In the genomic region with DNA sequence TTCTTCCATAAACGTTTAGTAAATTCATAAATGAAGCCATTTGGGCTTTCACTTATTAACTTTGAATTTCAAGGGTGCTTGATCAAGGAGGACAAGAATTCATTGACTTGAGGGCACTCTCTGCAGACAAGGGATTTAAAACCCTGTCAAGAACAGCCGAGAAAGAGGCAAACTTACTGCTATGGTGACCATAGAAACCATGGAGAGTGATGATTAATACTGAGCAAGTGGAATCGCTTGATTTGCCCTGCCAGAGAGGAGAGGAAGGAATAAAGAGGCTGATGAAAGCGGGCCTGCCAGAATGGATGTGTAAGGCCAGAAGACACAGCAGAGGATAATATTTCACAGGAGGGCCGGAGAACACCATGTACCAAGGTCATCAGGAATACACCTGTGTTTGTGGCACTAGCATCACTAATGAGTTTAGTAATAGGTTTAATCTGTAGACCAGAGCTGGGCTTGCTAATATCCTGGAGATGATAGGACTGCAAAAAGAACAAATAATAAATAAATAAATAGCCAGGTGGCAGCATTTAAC, we compare ENCODE assay signal across 17 cellular contexts.
"Had no signal": no experiment of that assay in that cellular context is flagged by ENCODE, and none has a peak within 500 bp of the region (broad histone marks: within the 10 kb centered on the region; RNA-seq: fewer than 3 reads in every experiment).

No MANE protein-coding gene starts in this region.

- H3K4me3 ChIP-seq: ascending aorta, dorsolateral prefrontal cortex, gastroesophageal sphincter, prostate gland, sigmoid colon, thoracic aorta, upper lobe of right lung had no signal

- ATAC-seq: activated CD8-positive, alpha-beta memory T cell treated with anti-CD3 and anti-CD28 coated beads, Interleukin-2, amount 10 ng/mL, durations not matched to agents 7 days and 5 days; gastroesophageal sphincter; natural killer cell; upper lobe of right lung had no signal

- H3K9me3 ChIP-seq: ascending aorta, gastroesophageal sphincter, prostate gland, sigmoid colon, thoracic aorta, upper lobe of right lung had no signal

- H3K27me3 ChIP-seq: ascending aorta, dorsolateral prefrontal cortex, gastroesophageal sphincter, sigmoid colon, upper lobe of right lung had no signal

- H3K4me1 ChIP-seq: ascending aorta, gastroesophageal sphincter, prostate gland, sigmoid colon, upper lobe of right lung had no signal

- DNase-seq: activated CD4-positive, alpha-beta memory T cell treated with anti-CD3 and anti-CD28 coated beads for 36 hours; activated CD8-positive, alpha-beta memory T cell treated with anti-CD3 and anti-CD28 coated beads, Interleukin-2, amount 10 ng/mL, durations not matched to agents 7 days and 5 days; activated naive CD4-positive, alpha-beta T cell treated with anti-CD3 and anti-CD28 coated beads for 36 hours; activated T-cell treated with anti-CD3 and anti-CD28 coated beads, Interleukin-2, amount 50 U/mL, for 1 hour; dorsolateral prefrontal cortex; endodermal cell; mesendoderm; natural killer cell; sigmoid colon; stimulated activated CD4-positive, alpha-beta T cell treated with anti-CD3 and anti-CD28 coated beads, Interleukin-12 subunit alpha, Interleukin-12 subunit beta, amount 100 ng/mL, for 4 hours; stimulated activated CD4-positive, alpha-beta T cell treated with anti-CD3 and anti-CD28 coated beads, Interleukin-2, amount 100 ng/mL, for 24 hours; upper lobe of right lung had no signal

- H3K27ac ChIP-seq: ascending aorta, dorsolateral prefrontal cortex, gastroesophageal sphincter, prostate gland, sigmoid colon, thoracic aorta, upper lobe of right lung, VCaP had no signal

- H3K36me3 ChIP-seq: ascending aorta, gastroesophageal sphincter, prostate gland, sigmoid colon, thoracic aorta, upper lobe of right lung had no signal
